17 cellular contexts compared by ENCODE assay signal in the genomic region with DNA sequence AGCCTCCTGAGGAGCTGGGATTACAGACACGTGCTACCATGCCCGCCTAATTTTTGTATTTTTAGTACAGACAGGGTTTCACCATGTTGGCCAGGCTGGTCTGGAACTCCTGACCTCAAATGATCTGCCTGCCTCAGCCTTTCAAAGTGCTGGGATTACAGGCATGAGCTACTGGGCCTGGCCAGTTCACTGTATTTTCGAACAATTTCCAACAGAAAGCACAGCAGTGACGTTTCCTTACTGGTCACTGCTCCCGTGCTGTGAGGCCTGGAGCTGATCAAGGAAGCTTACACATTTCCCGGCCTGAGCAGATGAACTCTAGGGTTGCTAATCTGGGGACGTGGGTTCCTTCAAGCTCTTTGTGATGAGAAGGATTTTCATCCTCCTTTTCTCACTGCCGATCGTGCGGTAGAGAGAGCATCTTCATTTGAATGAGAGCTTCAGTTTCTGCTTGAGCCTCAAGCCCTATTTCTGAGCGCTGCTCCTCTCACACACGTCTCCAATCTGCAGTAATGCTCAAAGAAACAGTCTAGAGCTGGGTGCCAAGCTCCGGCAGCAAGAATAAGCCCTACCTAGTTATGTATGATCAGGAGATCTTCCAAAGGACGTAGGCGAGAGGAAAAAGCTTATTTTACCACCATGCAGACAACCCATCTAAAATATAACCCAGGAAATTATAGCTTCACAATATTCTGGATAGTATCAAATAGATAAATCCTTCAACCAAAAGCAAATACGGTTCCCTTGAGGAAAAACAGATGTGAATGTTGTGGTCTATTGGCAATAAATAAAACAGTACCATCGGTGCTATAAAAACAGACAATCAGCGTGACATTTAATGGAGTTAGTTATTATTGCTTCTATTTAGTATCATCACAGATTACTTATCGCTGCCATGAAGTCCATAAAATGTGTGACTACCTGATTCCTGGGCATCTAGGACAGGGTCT. TPM values are rescaled to one million over a fixed set of nuclear protein-coding genes. Genes with fewer than 3 reads are reported as not detected.
A peak's percentile ranks its signal among the peaks of the same experiment; 100 is the strongest.
DNase-seq lines count a peak whose midpoint lies in the region; ATAC-seq and TF ChIP-seq lines count a peak whose summit lies in the region.
"Had no signal": no experiment of that assay in that cellular context is flagged by ENCODE, and none has a peak within 500 bp of the region (broad histone marks: within the 10 kb centered on the region; RNA-seq: fewer than 3 reads in every experiment).

No MANE protein-coding gene starts in this region.

- 74% methylated on average over 19 of the region's 19 CpGs for WGBS in esophagus muscularis mucosa
- WGBS in smooth muscle cell (ENCODE audit: low lambda C conversion rate) = 60% methylated on average over 19 of the region's 19 CpGs
- 92 to 94% methylated on average over 11 to 19 of the region's 19 CpGs for WGBS in endodermal cell (ENCODE audit: insufficient coverage in 1 of 2, insufficient read length in 1 of 2), 2 experiments

- H3K4me1 ChIP-seq in esophagus muscularis mucosa (peaks cover 27 to 40% (median 32%) of the 10 kb centered on the region in 4 donors), smooth muscle cell (ENCODE audit: low read depth) (no peaks in the 10 kb centered on the region), endodermal cell (ENCODE audit: control insufficient read depth, insufficient read depth, low read length) (no peaks in the 10 kb centered on the region)
- H3K4me1 ChIP-seq: colonic mucosa had no signal

- H3K9me3 Mint-ChIP-seq in endodermal cell = no peaks in the 10 kb centered on the region
- H3K9me3 Mint-ChIP-seq: activated naive CD8-positive, alpha-beta T cell treated with anti-CD3 and anti-CD28 coated beads, Interleukin-2, amount 50 U/mL, for 24 hours; CD4-positive, alpha-beta T cell; memory B cell; WTC11 had no signal

- H2AFZ ChIP-seq in smooth muscle cell (ENCODE audit: low read depth) = no peak overlapping the region

- H3K9ac ChIP-seq in smooth muscle cell (ENCODE audit: low read depth) (no peak overlapping the region), endodermal cell (ENCODE audit: extremely low read depth, low read length, poor library complexity, severe bottlenecking) (no peak overlapping the region)

- no peaks in the 10 kb centered on the region for H3K27me3 Mint-ChIP-seq in endodermal cell (ENCODE audit: insufficient read depth)
- H3K27me3 Mint-ChIP-seq: activated naive CD8-positive, alpha-beta T cell treated with anti-CD3 and anti-CD28 coated beads, Interleukin-2, amount 50 U/mL, for 24 hours; CD4-positive, alpha-beta T cell; memory B cell had no signal

- H3K4me3 ChIP-seq in esophagus muscularis mucosa (no peak overlapping the region), smooth muscle cell (no peak overlapping the region), endodermal cell (ENCODE audit: low read length) (no peak overlapping the region)
- H3K4me3 ChIP-seq: colonic mucosa, esophagus squamous epithelium had no signal

- intact Hi-C loops in esophagus muscularis mucosa (cut with DNase I) = no loop called here

- TF ChIP-seq EP300 in esophagus muscularis mucosa (IDR thresholded peaks at IDR 0.05) = no peak

- H3K27me3 ChIP-seq in esophagus muscularis mucosa = no peaks in the 10 kb centered on the region
- no peaks in the 10 kb centered on the region for H3K27me3 ChIP-seq in smooth muscle cell (ENCODE audit: low read depth)
- no peaks in the 10 kb centered on the region for H3K27me3 ChIP-seq in endodermal cell (ENCODE audit: control insufficient read depth, insufficient read depth, low read length, poor library complexity, severe bottlenecking)
- H3K27me3 ChIP-seq: colonic mucosa, esophagus squamous epithelium had no signal

- no peak; the same call in 2 of the 3 replicates for ATAC-seq in SK-N-SH treated with all-trans-retinoic acid at 6 μM for 48 hours
- no peak for ATAC-seq in GM21528 (IDR thresholded peaks at IDR 0.05; ENCODE audit: low FRiP score, unreplicated experiment)
- ATAC-seq: activated naive CD8-positive, alpha-beta T cell treated with anti-CD3 and anti-CD28 coated beads, Interleukin-2, amount 50 U/mL, for 24 hours; WTC11 had no signal

- H3K79me2 ChIP-seq in smooth muscle cell (ENCODE audit: low read depth) = no peaks in the 10 kb centered on the region

- H3K4me2 ChIP-seq in smooth muscle cell = no peak overlapping the region

- no peak overlapping the region for H3K4me3 Mint-ChIP-seq in endodermal cell
- H3K4me3 Mint-ChIP-seq: activated naive CD8-positive, alpha-beta T cell treated with anti-CD3 and anti-CD28 coated beads, Interleukin-2, amount 50 U/mL, for 24 hours; CD4-positive, alpha-beta T cell; memory B cell; WTC11 had no signal

- no peaks in the 10 kb centered on the region for H3F3A ChIP-seq in smooth muscle cell (ENCODE audit: low read depth)

- DNase-seq in esophagus muscularis mucosa (ENCODE audit: extremely low spot score) = no peak
- no peak for DNase-seq in smooth muscle cell (lab: John Stamatoyannopoulos, UW; ENCODE audit: unreplicated experiment)
- no peak for DNase-seq in endodermal cell
- no peak for DNase-seq in NCI-H526 treated with DMSO at 0.1 percent for 48 hours (lab: John Stamatoyannopoulos, UW)
- DNase-seq: activated CD8-positive, alpha-beta memory T cell treated with anti-CD3 and anti-CD28 coated beads, Interleukin-2, amount 50 U/mL, for 48 hours; activated naive CD8-positive, alpha-beta T cell treated with anti-CD3 and anti-CD28 coated beads, Interleukin-2, amount 50 U/mL, for 24 hours; CD4-positive, alpha-beta T cell; colonic mucosa; esophagus squamous epithelium; NCI-H1105; NCI-H446; small intestine; SW 1271 had no signal

- H3K36me3 ChIP-seq in esophagus muscularis mucosa = peaks cover 0 to 23% (median 3%) of the 10 kb centered on the region in 4 donors
- H3K36me3 ChIP-seq in smooth muscle cell (ENCODE audit: low read depth) = no peaks in the 10 kb centered on the region
- H3K36me3 ChIP-seq in endodermal cell (ENCODE audit: control insufficient read depth, insufficient read depth, low read length) = peaks cover 5% of the 10 kb centered on the region
- H3K36me3 ChIP-seq: colonic mucosa, esophagus squamous epithelium had no signal

- TF ChIP-seq CTCF in esophagus muscularis mucosa (IDR thresholded peaks at IDR 0.05) (no peak), smooth muscle cell (IDR thresholded peaks at IDR 0.05; ENCODE audit: borderline replicate concordance, insufficient read depth, poor library complexity, severe bottlenecking) (no peak), endodermal cell (conservative IDR thresholded peaks at IDR 0.05) (no peak)

- peak overlapping the region; percentile 30 to 60 (median 43) for H3K27ac ChIP-seq in esophagus muscularis mucosa (replicated peaks in 1 of 4)
- peak overlapping the region; percentile 51 for H3K27ac ChIP-seq in smooth muscle cell (ENCODE audit: low read depth)
- no peak overlapping the region for H3K27ac ChIP-seq in endodermal cell (ENCODE audit: low read depth, low read length)
- H3K27ac ChIP-seq: colonic mucosa, esophagus squamous epithelium had no signal

- no peak for TF ChIP-seq POLR2A in esophagus muscularis mucosa (IDR thresholded peaks at IDR 0.05; ENCODE audit: low read depth)

- no peaks in the 10 kb centered on the region for H3K9me3 ChIP-seq in esophagus muscularis mucosa
- no peaks in the 10 kb centered on the region for H3K9me3 ChIP-seq in smooth muscle cell (replicated peaks; ENCODE audit: low read depth)
- no peaks in the 10 kb centered on the region for H3K9me3 ChIP-seq in endodermal cell (ENCODE audit: control insufficient read depth, low read length)
- H3K9me3 ChIP-seq: colonic mucosa, esophagus squamous epithelium had no signal

- H4K20me1 ChIP-seq in smooth muscle cell (ENCODE audit: low read depth) = no peaks in the 10 kb centered on the region

- peaks cover 10% of the 10 kb centered on the region for H3K36me3 Mint-ChIP-seq in endodermal cell (ENCODE audit: low read depth)
- H3K36me3 Mint-ChIP-seq: memory B cell had no signal

- peaks cover 2% of the 10 kb centered on the region for H3K4me1 Mint-ChIP-seq in endodermal cell
- H3K4me1 Mint-ChIP-seq: WTC11 had no signal

- no peak overlapping the region for H3K27ac Mint-ChIP-seq in endodermal cell
- H3K27ac Mint-ChIP-seq: activated naive CD8-positive, alpha-beta T cell treated with anti-CD3 and anti-CD28 coated beads, Interleukin-2, amount 50 U/mL, for 24 hours; CD4-positive, alpha-beta T cell; memory B cell; WTC11 had no signal

TF ChIP-seq in SK-N-SH treated with all-trans-retinoic acid at 6 μM for 48 hours, 23 proteins besides CTCF, POLR2A, EP300 and RAD21:
- TF ChIP-seq CSDC2 (CRISPR knock-in tag; IDR thresholded peaks at IDR 0.05) (no peak), TOX (CRISPR knock-in tag; IDR thresholded peaks at IDR 0.05; ENCODE audit: borderline replicate concordance) (0 out of 2 replicates have a peak, but pooled peaks have one; percentile 38), TCF4 (CRISPR knock-in tag; IDR thresholded peaks at IDR 0.05; ENCODE audit: borderline replicate concordance) (peak; percentile 49)

RNA-seq across cellular contexts. Expression of gene SPATA24, which starts 7.3 kb away (rescaled TPM):
- total RNA-seq in esophagus muscularis mucosa (1 to 10 TPM; 2.9 to 6.5 (median 4.8) TPM), smooth muscle cell (2.0 and 4.0 TPM in 2 replicates), endodermal cell (10 to 100 TPM in 1 of 2 donors, 1 to 10 TPM in 1; 9.8 to 10.6 TPM)
- 2.2 and 2.6 TPM in 2 replicates for polyA plus RNA-seq in smooth muscle cell
- 9.7 TPM for polyA plus RNA-seq in endodermal cell (2013, experiment 1 of 2)
- polyA plus RNA-seq in endodermal cell (2013, experiment 2 of 2) = 7.9 TPM

RNA-seq across cellular contexts. Expression of gene PROB1, which starts 16.3 kb away (rescaled TPM):
- total RNA-seq in esophagus muscularis mucosa (10 to 100 TPM in 2 of 4 donors, 1 to 10 TPM in 2; 2.5 to 11.0 (median 7.8) TPM), smooth muscle cell (0.90 and 1.2 TPM in 2 replicates), endodermal cell (1 to 10 TPM; 4.8 to 6.6 TPM)
- 3.8 and 5.7 TPM in 2 replicates for polyA plus RNA-seq in smooth muscle cell
- 1.4 TPM for polyA plus RNA-seq in endodermal cell (2013, experiment 1 of 2)
- polyA plus RNA-seq in endodermal cell (2013, experiment 2 of 2) = 1.4 TPM

RNA-seq across cellular contexts. Expression of gene MZB1, which starts 21.4 kb away (rescaled TPM):
- total RNA-seq in esophagus muscularis mucosa = under 1 TPM in 2 of 4 donors, not detected in 2; 0.78 to 0.99 TPM
- total RNA-seq in smooth muscle cell = not detected in 2 replicates
- 0.19 TPM in 1 of 2 replicates, not detected in the other for polyA plus RNA-seq in smooth muscle cell
- total RNA-seq in endodermal cell = under 1 TPM; 0.57 to 0.60 TPM
- polyA plus RNA-seq in endodermal cell (2013, experiment 1 of 2) = not detected
- polyA plus RNA-seq in endodermal cell (2013, experiment 2 of 2) = 0.50 TPM

RNA-seq across cellular contexts. Expression of gene SLC23A1, which starts 28.1 kb away (rescaled TPM):
- total RNA-seq in esophagus muscularis mucosa (not detected), smooth muscle cell (not detected in 2 replicates), endodermal cell (under 1 TPM; 0.35 to 0.93 TPM)
- polyA plus RNA-seq in smooth muscle cell = 0.22 and 0.35 TPM in 2 replicates
- polyA plus RNA-seq in endodermal cell (2013, experiment 1 of 2) = 0.28 TPM
- not detected for polyA plus RNA-seq in endodermal cell (2013, experiment 2 of 2)
- total RNA-seq: CD4-positive, alpha-beta T cell; WTC11 had no signal

RNA-seq across cellular contexts. Expression of gene DNAJC18, which starts 28.2 kb away (rescaled TPM):
- 10 to 100 TPM in 3 of 4 donors, 1 to 10 TPM in 1; 8.3 to 15.4 (median 13.4) TPM for total RNA-seq in esophagus muscularis mucosa
- 6.3 and 16.9 TPM in 2 replicates for total RNA-seq in smooth muscle cell
- polyA plus RNA-seq in smooth muscle cell = 9.6 and 15.4 TPM in 2 replicates
- total RNA-seq in endodermal cell = 10 to 100 TPM; 21.8 to 26.6 TPM
- 30.9 TPM for polyA plus RNA-seq in endodermal cell (2013, experiment 1 of 2)
- polyA plus RNA-seq in endodermal cell (2013, experiment 2 of 2) = 32.0 TPM
